19 cellular contexts compared by ENCODE assay signal in genomic region chr11:32244453-32244852, GRCh38.
DNase-seq lines count a peak whose midpoint lies in the region; ATAC-seq, FAIRE-seq and TF ChIP-seq lines count a peak whose summit lies in the region.
"Had no signal": no experiment of that assay in that cellular context is flagged by ENCODE, and none has a peak within 500 bp of the region (broad histone marks: within the 10 kb centered on the region; RNA-seq: fewer than 3 reads in every experiment).

No MANE protein-coding gene starts in this region.

- H3K27me3 ChIP-seq in GM23338 (ENCODE audit: insufficient read depth) (no peaks in the 10 kb centered on the region), bronchial epithelial cell (ENCODE audit: control insufficient read depth, insufficient read depth, low read length) (no peaks in the 10 kb centered on the region)

- TF ChIP-seq CTCF in D721Med (IDR thresholded peaks at IDR 0.05; ENCODE audit: insufficient read depth, missing control alignments) = no peak
- TF ChIP-seq CTCF in GM23338 (conservative IDR thresholded peaks at IDR 0.05; ENCODE audit: low read depth in 2 of 2) = no peak
- no peak for TF ChIP-seq CTCF in bronchial epithelial cell (IDR thresholded peaks at IDR 0.05; ENCODE audit: insufficient read depth, low read length, severe bottlenecking)
- TF ChIP-seq CTCF in GM20000 (IDR thresholded peaks at IDR 0.05; ENCODE audit: extremely low read depth, missing control alignments) = no peak

- H3K4me3 ChIP-seq in GM23338 (no peak overlapping the region), bronchial epithelial cell (ENCODE audit: low read depth, low read length) (no peak overlapping the region)

- H3K4me1 ChIP-seq in GM23338 (ENCODE audit: insufficient read depth) = peaks cover 11% of the 10 kb centered on the region; the same call in 1 of the 2 replicates

- peak overlapping the region; percentile 34; the same call in 1 of the 2 replicates for H2AFZ ChIP-seq in GM23338

- no peaks in the 10 kb centered on the region for H3K9me3 Mint-ChIP-seq in GM23338

- no peak overlapping the region for H3K4me3 Mint-ChIP-seq in GM23338
- H3K4me3 Mint-ChIP-seq: B cell; CD4-positive, alpha-beta T cell had no signal

- no peaks in the 10 kb centered on the region for H3K79me2 ChIP-seq in GM23338 (replicated peaks; ENCODE audit: insufficient read depth)

- H3F3A ChIP-seq in GM23338 (replicated peaks; ENCODE audit: low read depth) = no peaks in the 10 kb centered on the region

- H3K9me2 ChIP-seq in GM23338 (ENCODE audit: insufficient read depth) = no peaks in the 10 kb centered on the region

- H3K27ac Mint-ChIP-seq in GM23338 = no peak overlapping the region
- H3K27ac Mint-ChIP-seq: B cell; CD4-positive, alpha-beta T cell had no signal

- no peaks in the 10 kb centered on the region for H4K20me1 ChIP-seq in GM23338 (replicated peaks; ENCODE audit: insufficient read depth)

- H3K36me3 ChIP-seq in GM23338 (ENCODE audit: insufficient read depth) = no peaks in the 10 kb centered on the region
- no peaks in the 10 kb centered on the region for H3K36me3 ChIP-seq in bronchial epithelial cell (ENCODE audit: control insufficient read depth, insufficient read depth, low read length)

- H3K4me2 ChIP-seq in GM23338 = no peak overlapping the region

- no peaks in the 10 kb centered on the region for H3K36me3 Mint-ChIP-seq in GM23338 (ENCODE audit: low read depth)

- no peak for DNase-seq in D721Med (ENCODE audit: insufficient read length, low spot score)
- DNase-seq in GM23338 (ENCODE audit: low spot score) = no peak
- peak; percentile 14 for DNase-seq in bronchial epithelial cell (ENCODE audit: low read depth)
- DNase-seq in renal cortical epithelial cell (ENCODE audit: low read depth) = peak; percentile 2
- no peak for DNase-seq in stimulated activated naive CD4-positive, alpha-beta T cell treated with Interleukin-2 at 50 U/mL for 16 hours (lab: John Stamatoyannopoulos, UW)
- no peak for DNase-seq in GM20000 (ENCODE audit: low spot score)
- DNase-seq: C1 segment of cervical spinal cord; CD4-positive, alpha-beta T cell; DMS153; DMS79 treated with DMSO at 0.1 percent for 48 hours; EL had no signal

- no peak overlapping the region for H3K27ac ChIP-seq in GM23338 (ENCODE audit: low read depth)

- peaks cover under 1% of the 10 kb centered on the region for H3K27me3 Mint-ChIP-seq in GM23338 (ENCODE audit: insufficient read depth, low read depth, poor library complexity)
- H3K27me3 Mint-ChIP-seq: B cell; CD4-positive, alpha-beta T cell had no signal

- ATAC-seq in GM23338 (no peak), HG03039 (IDR thresholded peaks at IDR 0.05; ENCODE audit: unreplicated experiment) (no peak)
- ATAC-seq: HCT116 had no signal

- FAIRE-seq in D721Med (lab: Jason Lieb, UNC) (peak; percentile 41), bronchial epithelial cell (lab: Jason Lieb, UNC) (no peak)
- FAIRE-seq: A204.1, G401.6, GM12891, GM19239, H54 had no signal

- peaks cover 11% of the 10 kb centered on the region for H3K4me1 Mint-ChIP-seq in GM23338
- H3K4me1 Mint-ChIP-seq: B cell had no signal

TF ChIP-seq in GM23338, 12 proteins besides CTCF, POLR2A, EP300 and RAD21:
- TF ChIP-seq EZH2phosphoT487 (IDR thresholded peaks at IDR 0.05; ENCODE audit: unreplicated experiment) (no peak), EZH2 (IDR thresholded peaks at IDR 0.05; ENCODE audit: low read depth, unreplicated experiment) (no peak), POLR2AphosphoS5 (IDR thresholded peaks at IDR 0.05; ENCODE audit: low read depth) (no peak), ZNF331 (CRISPR knock-in tag; IDR thresholded peaks at IDR 0.05; ENCODE audit: low read depth) (no peak), NANOG (IDR thresholded peaks at IDR 0.05; ENCODE audit: borderline replicate concordance) (no peak), STAT1 (IDR thresholded peaks at IDR 0.05; ENCODE audit: unreplicated experiment) (no peak), ZNF462 (CRISPR knock-in tag; IDR thresholded peaks at IDR 0.05) (no peak), ZNF114 (CRISPR knock-in tag; IDR thresholded peaks at IDR 0.05) (no peak), CREB1 (CRISPR knock-in tag; IDR thresholded peaks at IDR 0.05; ENCODE audit: low read depth) (no peak)
- TF ChIP-seq, protein P1, sequence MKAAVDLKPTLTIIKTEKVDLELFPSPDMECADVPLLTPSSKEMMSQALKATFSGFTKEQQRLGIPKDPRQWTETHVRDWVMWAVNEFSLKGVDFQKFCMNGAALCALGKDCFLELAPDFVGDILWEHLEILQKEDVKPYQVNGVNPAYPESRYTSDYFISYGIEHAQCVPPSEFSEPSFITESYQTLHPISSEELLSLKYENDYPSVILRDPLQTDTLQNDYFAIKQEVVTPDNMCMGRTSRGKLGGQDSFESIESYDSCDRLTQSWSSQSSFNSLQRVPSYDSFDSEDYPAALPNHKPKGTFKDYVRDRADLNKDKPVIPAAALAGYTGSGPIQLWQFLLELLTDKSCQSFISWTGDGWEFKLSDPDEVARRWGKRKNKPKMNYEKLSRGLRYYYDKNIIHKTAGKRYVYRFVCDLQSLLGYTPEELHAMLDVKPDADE (IDR thresholded peaks at IDR 0.05) = no peak

Comparison
In these comparisons a context has a peak if more than half of its experiments do, and no peak if none do; other contexts are left out.
1. DNase-seq: peak in bronchial epithelial cell (single experiment) and renal cortical epithelial cell (single experiment); none in D721Med (single experiment), GM23338 (single experiment), stimulated activated naive CD4-positive, alpha-beta T cell treated with Interleukin-2 at 50 U/mL for 16 hours (single experiment) and GM20000 (single experiment).